10 cellular contexts compared by ENCODE assay signal in the genomic region with DNA sequence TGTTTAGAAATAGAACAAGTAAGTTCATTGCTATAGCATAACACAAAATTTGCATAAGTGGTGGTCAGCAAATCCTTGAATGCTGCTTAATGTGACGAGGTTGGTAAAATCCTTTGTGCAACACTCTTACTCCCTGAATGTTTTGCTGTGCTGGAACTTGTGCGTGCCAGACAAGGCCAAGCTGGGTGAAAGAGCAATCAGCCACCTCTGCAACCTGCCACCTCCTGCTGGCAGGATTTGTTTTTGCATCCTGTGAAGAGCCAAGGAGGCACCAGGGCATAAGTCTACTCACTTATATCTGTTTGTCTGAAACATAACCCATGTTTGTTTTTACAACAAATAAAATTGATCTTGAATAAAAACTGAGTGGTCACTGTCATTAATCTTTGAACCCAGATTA. TPM values are rescaled to one million over a fixed set of nuclear protein-coding genes. Genes with fewer than 3 reads are reported as not detected.
"Had no signal": no experiment of that assay in that cellular context is flagged by ENCODE, and none has a peak within 500 bp of the region (broad histone marks: within the 10 kb centered on the region; RNA-seq: fewer than 3 reads in every experiment).

No MANE protein-coding gene starts in this region.

RNA-seq across cellular contexts. Expression of gene RAB6D, which starts 53.0 kb away (rescaled TPM):
- total RNA-seq: activated naive CD8-positive, alpha-beta T cell treated with anti-CD3 and anti-CD28 coated beads for 36 hours; activated T-helper 1 cell treated with anti-CD3 and anti-CD28 coated beads, Interleukin-12 subunit alpha, Interleukin-12 subunit beta, Interleukin-2, Interleukin-4 antibody, amounts not matched to agents 30 ng/mL and 10 ng/mL and 1 ng/mL, durations not matched to agents 14 hours and 24 hours and 36 hours; dermis microvascular lymphatic vessel endothelial cell; gastrocnemius medialis; left lung; lung microvascular endothelial cell; mesothelial cell of epicardium; natural killer cell treated with Interleukin-12 subunit alpha and Interleukin-12 subunit beta and Interleukin-15 and Interleukin-18, amount 100 ng/mL, for 72 hours; thoracic aorta; upper lobe of right lung had no signal
